ENCODE assay signal across 9 cellular contexts in the genomic region with DNA sequence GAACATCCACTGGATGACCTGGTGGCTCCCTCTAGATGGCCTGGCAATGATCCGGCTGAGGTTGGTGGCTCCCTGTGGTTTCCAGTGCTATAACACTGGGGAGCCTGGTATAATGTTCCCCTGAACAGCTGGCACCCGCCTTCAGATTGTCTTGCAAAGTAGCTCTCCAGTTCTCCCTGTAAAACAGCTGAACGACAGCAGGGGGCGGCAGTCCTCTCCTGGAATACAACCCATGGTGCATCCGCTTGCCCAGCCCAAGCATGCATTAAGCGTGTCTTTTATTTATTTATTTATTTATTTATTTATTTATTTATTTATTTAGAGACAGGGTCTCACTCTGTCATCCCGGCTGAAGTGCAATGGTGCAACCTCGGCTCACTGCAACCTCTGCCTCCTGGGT.
DNase-seq lines count a peak whose midpoint lies in the region; ATAC-seq and TF ChIP-seq lines count a peak whose summit lies in the region.
"Had no signal": no experiment of that assay in that cellular context is flagged by ENCODE, and none has a peak within 500 bp of the region (broad histone marks: within the 10 kb centered on the region; RNA-seq: fewer than 3 reads in every experiment).

No MANE protein-coding gene starts in this region.

- H3K27ac Mint-ChIP-seq in activated CD8-positive, alpha-beta memory T cell treated with anti-CD3 and anti-CD28 coated beads, Interleukin-2, amount 10 ng/mL, durations not matched to agents 7 days and 5 days, result no peak overlapping the region
- H3K27ac Mint-ChIP-seq: B cell had no signal

- no peaks in the 10 kb centered on the region for H3K36me3 ChIP-seq in mucosa of descending colon (ENCODE audit: low read depth)

- no peaks in the 10 kb centered on the region for H3K9me3 Mint-ChIP-seq in activated CD8-positive, alpha-beta memory T cell treated with anti-CD3 and anti-CD28 coated beads, Interleukin-2, amount 10 ng/mL, durations not matched to agents 7 days and 5 days (ENCODE audit: low read depth)

- peaks cover 7% of the 10 kb centered on the region for H3K27me3 Mint-ChIP-seq in activated CD8-positive, alpha-beta memory T cell treated with anti-CD3 and anti-CD28 coated beads, Interleukin-2, amount 10 ng/mL, durations not matched to agents 7 days and 5 days

- no peak for TF ChIP-seq CTCF in mucosa of descending colon (IDR thresholded peaks at IDR 0.05)

- no peaks in the 10 kb centered on the region for H3K4me1 ChIP-seq in mucosa of descending colon (ENCODE audit: low read depth)

- DNase-seq in NCI-H2171 treated with DMSO at 0.1 percent for 48 hours (lab: John Stamatoyannopoulos, UW) (peak; percentile 30), NCI-H2171 (lab: John Stamatoyannopoulos, UW) (no peak), HuH-7 (ENCODE audit: low spot score) (peak; percentile 26), mucosa of descending colon (peak in 2 of 3 donors; percentile 68 to 69), sciatic nerve (ENCODE audit: low spot score) (no peak), NCI-H2029 treated with DMSO at 0.1 percent for 48 hours (lab: John Stamatoyannopoulos, UW) (no peak)
- DNase-seq in activated CD8-positive, alpha-beta memory T cell treated with anti-CD3 and anti-CD28 coated beads, Interleukin-2, amount 10 ng/mL, durations not matched to agents 7 days and 5 days, result peak; percentile 50

- no peak overlapping the region for H3K4me3 Mint-ChIP-seq in activated CD8-positive, alpha-beta memory T cell treated with anti-CD3 and anti-CD28 coated beads, Interleukin-2, amount 10 ng/mL, durations not matched to agents 7 days and 5 days
- H3K4me3 Mint-ChIP-seq: B cell had no signal

- intact Hi-C loops in mucosa of descending colon (cut with DNase I, micrococcal nuclease), result no loop called here
- intact Hi-C loops in sciatic nerve (cut with DNase I), result no loop called here

- H3K4me1 Mint-ChIP-seq in activated CD8-positive, alpha-beta memory T cell treated with anti-CD3 and anti-CD28 coated beads, Interleukin-2, amount 10 ng/mL, durations not matched to agents 7 days and 5 days, result no peaks in the 10 kb centered on the region
- H3K4me1 Mint-ChIP-seq: B cell had no signal

- ATAC-seq in activated CD8-positive, alpha-beta memory T cell treated with anti-CD3 and anti-CD28 coated beads, Interleukin-2, amount 10 ng/mL, durations not matched to agents 7 days and 5 days, result no peak
- ATAC-seq in mucosa of descending colon (peak; percentile 58), HG03175 (IDR thresholded peaks at IDR 0.05; ENCODE audit: unreplicated experiment) (no peak), sciatic nerve (no peak)

- H3K9me3 ChIP-seq in mucosa of descending colon, result no peaks in the 10 kb centered on the region

- H3K4me3 ChIP-seq in mucosa of descending colon, result no peak overlapping the region

- CTCF ChIA-PET in activated CD8-positive, alpha-beta memory T cell treated with anti-CD3 and anti-CD28 coated beads, Interleukin-2, amount 10 ng/mL, durations not matched to agents 7 days and 5 days (lab: Charles Lee), result interaction anchor here (1.0 to 1.3 kb wide), 4 partner anchors 18 to 178 kb away, joined by 3 to 8 read pairs (median 4); no protein-coding TSS in a partner anchor

- H3K36me3 Mint-ChIP-seq in activated CD8-positive, alpha-beta memory T cell treated with anti-CD3 and anti-CD28 coated beads, Interleukin-2, amount 10 ng/mL, durations not matched to agents 7 days and 5 days, result no peaks in the 10 kb centered on the region

Comparison
In these comparisons a context has a peak if more than half of its experiments do, and no peak if none do; other contexts are left out.
1. DNase-seq: peak in NCI-H2171 treated with DMSO at 0.1 percent for 48 hours (single experiment), HuH-7 (single experiment), activated CD8-positive, alpha-beta memory T cell treated with anti-CD3 and anti-CD28 coated beads, Interleukin-2, amount 10 ng/mL, durations not matched to agents 7 days and 5 days (single experiment) and mucosa of descending colon (2 of 3); none in NCI-H2171 (single experiment), sciatic nerve (single experiment) and NCI-H2029 treated with DMSO at 0.1 percent for 48 hours (single experiment).